18 cellular contexts compared by ENCODE assay signal in the genomic region with DNA sequence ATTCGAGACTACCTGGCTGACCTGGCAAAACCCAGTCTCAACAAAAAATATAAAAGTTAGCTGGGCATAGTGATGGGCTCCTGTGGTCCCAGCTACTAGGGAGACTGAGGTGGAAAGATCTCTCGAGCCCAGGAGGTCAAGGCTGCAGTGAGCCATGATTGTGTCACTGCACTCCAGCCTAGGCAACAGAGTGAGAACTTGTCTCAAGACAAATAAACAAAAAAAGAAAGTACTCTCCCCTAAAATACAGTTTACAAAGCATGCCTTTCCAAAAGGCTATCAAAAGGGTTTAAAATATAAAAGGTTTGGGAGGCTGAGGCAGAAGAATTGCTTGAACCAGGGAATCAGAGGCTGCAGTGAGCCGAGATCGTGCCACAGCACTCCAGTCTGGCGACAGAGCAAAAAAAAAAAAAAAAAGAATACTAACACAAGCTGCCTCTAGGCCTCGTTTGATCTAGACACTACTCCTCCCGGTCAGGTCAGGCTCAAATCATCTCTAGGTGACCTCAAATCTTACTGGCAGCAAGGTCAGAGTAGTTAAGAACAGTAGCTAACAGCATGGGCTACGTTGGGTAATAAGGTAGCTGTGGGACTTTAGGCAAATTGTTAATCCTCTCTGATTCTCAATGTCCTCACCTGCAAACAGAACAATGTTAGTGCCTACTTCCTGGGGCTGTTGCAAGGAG. TPM values are rescaled to one million over a fixed set of nuclear protein-coding genes. Genes with fewer than 3 reads are reported as not detected.
DNase-seq lines count a peak whose midpoint lies in the region; ATAC-seq and TF ChIP-seq lines count a peak whose summit lies in the region.
"Had no signal": no experiment of that assay in that cellular context is flagged by ENCODE, and none has a peak within 500 bp of the region (broad histone marks: within the 10 kb centered on the region; RNA-seq: fewer than 3 reads in every experiment).

No MANE protein-coding gene starts in this region.

- peaks cover 14 to 16% of the 10 kb centered on the region in 2 experiments for H3K36me3 ChIP-seq in mesenchymal stem cell (ENCODE audit: control insufficient read depth in 1 of 2, insufficient read depth in 2 of 2, low read depth in 1 of 2, low read length in 2 of 2)
- H3K36me3 ChIP-seq: cardiac muscle cell, SJCRH30 had no signal

- H3K79me1 ChIP-seq in H9 (ENCODE audit: insufficient read depth, low read depth, low read length, poor library complexity, severe bottlenecking) (no peaks in the 10 kb centered on the region), mesenchymal stem cell (replicated peaks; ENCODE audit: low read length, poor library complexity, severe bottlenecking) (no peaks in the 10 kb centered on the region)

- H3K27ac ChIP-seq in H9 (ENCODE audit: insufficient read length, low read depth, low read length) (no peak overlapping the region), mesenchymal stem cell (ENCODE audit: low read length, poor library complexity, severe bottlenecking) (no peak overlapping the region)
- H3K27ac ChIP-seq: cardiac muscle cell, heart right ventricle, SJCRH30 had no signal

- H2BK20ac ChIP-seq in H9 (ENCODE audit: low read depth, low read length, poor library complexity, severe bottlenecking) = no peak overlapping the region

- TF ChIP-seq CTCF in H9 (conservative IDR thresholded peaks at IDR 0.05) (no peak), brain (conservative IDR thresholded peaks at IDR 0.05) (no peak), type B pancreatic cell (conservative IDR thresholded peaks at IDR 0.05) (no peak)
- TF ChIP-seq CTCF in activated CD8-positive, alpha-beta T cell treated with anti-CD3 and anti-CD28 coated beads for 36 hours (IDR thresholded peaks at IDR 0.05) = no peak

- no peak for ATAC-seq in activated CD8-positive, alpha-beta T cell treated with anti-CD3 and anti-CD28 coated beads for 36 hours
- ATAC-seq in HG03354 (IDR thresholded peaks at IDR 0.05; ENCODE audit: poor library complexity, severe bottlenecking, unreplicated experiment) = no peak
- ATAC-seq: activated naive CD8-positive, alpha-beta T cell treated with anti-CD3 and anti-CD28 coated beads, Interleukin-2, amount 50 U/mL, for 24 hours; heart right ventricle; natural killer cell; T-helper 17 cell had no signal

- no peak overlapping the region for H3K4me3 ChIP-seq in mesenchymal stem cell (ENCODE audit: insufficient read depth in 1 of 2, low read depth in 1 of 2, low read length in 2 of 2)
- H3K4me3 ChIP-seq: cardiac muscle cell, heart right ventricle, SJCRH30 had no signal

- no peak overlapping the region for H4K8ac ChIP-seq in H9 (replicated peaks; ENCODE audit: insufficient read length, low read depth, low read length)
- H4K8ac ChIP-seq in mesenchymal stem cell (ENCODE audit: low read length) = peak overlapping the region; percentile 73

- no peak overlapping the region for H3K4ac ChIP-seq in H9 (ENCODE audit: low read depth, low read length)
- no peak overlapping the region for H3K4ac ChIP-seq in mesenchymal stem cell (ENCODE audit: low read depth in 1 of 2, low read length in 2 of 2)

- no peak overlapping the region for H2AFZ ChIP-seq in H9 (ENCODE audit: low read length)
- no peak overlapping the region for H2AFZ ChIP-seq in mesenchymal stem cell (ENCODE audit: low read depth, low read length)

- H3K27me3 Mint-ChIP-seq in H9 (ENCODE audit: low read depth) = no peaks in the 10 kb centered on the region
- H3K27me3 Mint-ChIP-seq in brain = peaks cover 3% of the 10 kb centered on the region
- no peaks in the 10 kb centered on the region for H3K27me3 Mint-ChIP-seq in type B pancreatic cell
- no peaks in the 10 kb centered on the region for H3K27me3 Mint-ChIP-seq in activated CD8-positive, alpha-beta T cell treated with anti-CD3 and anti-CD28 coated beads for 36 hours
- H3K27me3 Mint-ChIP-seq: activated B cell treated with CpG ODN at 0.5 μM for 24 hours; activated naive CD8-positive, alpha-beta T cell treated with anti-CD3 and anti-CD28 coated beads, Interleukin-2, amount 50 U/mL, for 24 hours; T-helper 17 cell had no signal

- no peak overlapping the region for H3K9ac ChIP-seq in H9 (ENCODE audit: extremely low read depth, insufficient read length, low read length)
- no peak overlapping the region for H3K9ac ChIP-seq in mesenchymal stem cell (ENCODE audit: low read length)

- H3K4me3 Mint-ChIP-seq in H9 (no peak overlapping the region), brain (no peak overlapping the region), type B pancreatic cell (no peak overlapping the region)
- H3K4me3 Mint-ChIP-seq in activated CD8-positive, alpha-beta T cell treated with anti-CD3 and anti-CD28 coated beads for 36 hours = no peak overlapping the region
- H3K4me3 Mint-ChIP-seq: activated B cell treated with CpG ODN at 0.5 μM for 24 hours; activated naive CD8-positive, alpha-beta T cell treated with anti-CD3 and anti-CD28 coated beads, Interleukin-2, amount 50 U/mL, for 24 hours; natural killer cell; T-helper 17 cell had no signal

- H3K36me3 Mint-ChIP-seq in H9 (ENCODE audit: insufficient read depth in 1 of 3, low read depth in 3 of 3) = peaks cover 0 to 5% (median 0%) of the 10 kb centered on the region in 3 experiments; a peak in 4 of 7 replicates
- peaks cover 16% of the 10 kb centered on the region for H3K36me3 Mint-ChIP-seq in brain
- H3K36me3 Mint-ChIP-seq in type B pancreatic cell = no peaks in the 10 kb centered on the region
- H3K36me3 Mint-ChIP-seq in activated CD8-positive, alpha-beta T cell treated with anti-CD3 and anti-CD28 coated beads for 36 hours (ENCODE audit: low read depth) = peaks cover 5% of the 10 kb centered on the region
- H3K36me3 Mint-ChIP-seq: natural killer cell had no signal

- H3K27ac Mint-ChIP-seq in H9 (peak overlapping the region in 2 of 3 experiments; percentile 11 to 75; a peak in 2 of 7 replicates), brain (peak overlapping the region in 3 of 5 experiments; percentile 59 to 86 (median 81)), type B pancreatic cell (peak overlapping the region; percentile 29)
- no peak overlapping the region for H3K27ac Mint-ChIP-seq in activated CD8-positive, alpha-beta T cell treated with anti-CD3 and anti-CD28 coated beads for 36 hours
- H3K27ac Mint-ChIP-seq: activated B cell treated with CpG ODN at 0.5 μM for 24 hours; activated naive CD8-positive, alpha-beta T cell treated with anti-CD3 and anti-CD28 coated beads, Interleukin-2, amount 50 U/mL, for 24 hours; natural killer cell; T-helper 17 cell had no signal

- H3K79me2 ChIP-seq in H9 (ENCODE audit: insufficient read depth, low read length) = no peaks in the 10 kb centered on the region

- H3K18ac ChIP-seq in H9 (ENCODE audit: insufficient read length, low read depth, low read length) (no peak overlapping the region), mesenchymal stem cell (ENCODE audit: low read depth in 1 of 2, low read length in 2 of 2) (no peak overlapping the region)

- H3K23ac ChIP-seq in H9 (ENCODE audit: insufficient read length, low read depth, low read length) (no peak overlapping the region), mesenchymal stem cell (ENCODE audit: low read length in 2 of 2) (no peak overlapping the region)

- no peaks in the 10 kb centered on the region for H3K23me2 ChIP-seq in H9 (ENCODE audit: insufficient read length, low read depth, low read length, poor library complexity, severe bottlenecking)

- H3K4me1 ChIP-seq in H9 (ENCODE audit: insufficient read depth, low read length) (peaks cover 3% of the 10 kb centered on the region; the same call in 1 of the 2 replicates), mesenchymal stem cell (ENCODE audit: control insufficient read depth, insufficient read depth, low read depth, low read length) (peaks cover 5% of the 10 kb centered on the region)

- H3K4me2 ChIP-seq in H9 (ENCODE audit: insufficient read depth, insufficient read length, low read length) (no peak overlapping the region), mesenchymal stem cell (ENCODE audit: low read length, poor library complexity, severe bottlenecking) (no peak overlapping the region)

- H4K91ac ChIP-seq in H9 (ENCODE audit: insufficient read length, low read depth, low read length) = no peak overlapping the region
- no peak overlapping the region for H4K91ac ChIP-seq in mesenchymal stem cell (ENCODE audit: low read length)

- H2BK12ac ChIP-seq in H9 (ENCODE audit: insufficient read length, low read depth, low read length) (no peak overlapping the region), mesenchymal stem cell (ENCODE audit: low read length in 2 of 2) (no peak overlapping the region)

- H3K14ac ChIP-seq in H9 (ENCODE audit: insufficient read depth, low read length) (no peak overlapping the region), mesenchymal stem cell (ENCODE audit: low read length in 2 of 2) (no peak overlapping the region)

- no peak overlapping the region for H3K56ac ChIP-seq in H9 (ENCODE audit: insufficient read length, low read depth, low read length)

- H3K4me1 Mint-ChIP-seq in H9 (peaks cover 25 to 34% of the 10 kb centered on the region in 2 experiments), brain (peaks cover 29% of the 10 kb centered on the region), type B pancreatic cell (ENCODE audit: unreplicated experiment) (peaks cover 26% of the 10 kb centered on the region)
- peaks cover 16% of the 10 kb centered on the region for H3K4me1 Mint-ChIP-seq in activated CD8-positive, alpha-beta T cell treated with anti-CD3 and anti-CD28 coated beads for 36 hours (ENCODE audit: low read depth)

- H3K27me3 ChIP-seq in H9 (ENCODE audit: insufficient read depth, low read length) = no peaks in the 10 kb centered on the region
- H3K27me3 ChIP-seq in mesenchymal stem cell (ENCODE audit: control insufficient read depth in 1 of 2, insufficient read depth in 1 of 2, low read length in 2 of 2) = no peaks in the 10 kb centered on the region
- H3K27me3 ChIP-seq: cardiac muscle cell, heart right ventricle had no signal

- no peaks in the 10 kb centered on the region for H3K9me3 ChIP-seq in H9 (ENCODE audit: control insufficient read depth, low read depth, low read length)
- H3K9me3 ChIP-seq in mesenchymal stem cell (ENCODE audit: control insufficient read depth, low read length) = no peaks in the 10 kb centered on the region
- H3K9me3 ChIP-seq: heart right ventricle, SJCRH30 had no signal

- H3K9me3 Mint-ChIP-seq in H9 = no peaks in the 10 kb centered on the region; a peak in 1 of 5 replicates
- no peaks in the 10 kb centered on the region for H3K9me3 Mint-ChIP-seq in brain
- H3K9me3 Mint-ChIP-seq in type B pancreatic cell = no peaks in the 10 kb centered on the region
- H3K9me3 Mint-ChIP-seq in activated CD8-positive, alpha-beta T cell treated with anti-CD3 and anti-CD28 coated beads for 36 hours = no peaks in the 10 kb centered on the region
- H3K9me3 Mint-ChIP-seq: activated B cell treated with CpG ODN at 0.5 μM for 24 hours; activated naive CD8-positive, alpha-beta T cell treated with anti-CD3 and anti-CD28 coated beads, Interleukin-2, amount 50 U/mL, for 24 hours; natural killer cell had no signal

- POLR2A ChIA-PET in activated CD8-positive, alpha-beta T cell treated with anti-CD3 and anti-CD28 coated beads for 36 hours (lab: Charles Lee) = no interaction called here

- H2AK5ac ChIP-seq in H9 (ENCODE audit: insufficient read length, low read length) (no peak overlapping the region), mesenchymal stem cell (ENCODE audit: low read length, severe bottlenecking) (no peak overlapping the region)

- WGBS in H9 (ENCODE audit: extremely low coverage, insufficient read length, low lambda C conversion rate) = no CpG with 5 or more reads among the region's 8 CpGs
- WGBS in mesenchymal stem cell = 86% methylated on average over 6 of the region's 8 CpGs

- intact Hi-C loops in activated CD8-positive, alpha-beta T cell treated with anti-CD3 and anti-CD28 coated beads for 36 hours (cut with micrococcal nuclease) = no loop called here

- H2BK15ac ChIP-seq in H9 (ENCODE audit: low read depth, low read length) (no peak overlapping the region), mesenchymal stem cell (ENCODE audit: low read depth, poor library complexity, severe bottlenecking) (no peak overlapping the region)

- CTCF ChIA-PET in activated CD8-positive, alpha-beta T cell treated with anti-CD3 and anti-CD28 coated beads for 36 hours (lab: Charles Lee) = interaction anchor here (1.5 to 2.3 kb wide), 2 partner anchors 23 to 60 kb away, joined by 8 read pairs; no protein-coding TSS in a partner anchor

- no peak for DNase-seq in H9
- no peak for DNase-seq in mesenchymal stem cell
- DNase-seq in type B pancreatic cell (ENCODE audit: extremely low spot score, unreplicated experiment) = no peak
- no peak for DNase-seq in activated CD8-positive, alpha-beta T cell treated with anti-CD3 and anti-CD28 coated beads for 36 hours
- DNase-seq in cerebellar cortex (ENCODE audit: low spot score) = no peak
- DNase-seq: activated B cell treated with CpG ODN at 0.5 μM for 24 hours; activated naive CD8-positive, alpha-beta T cell treated with anti-CD3 and anti-CD28 coated beads, Interleukin-2, amount 50 U/mL, for 24 hours; effector CD8-positive, alpha-beta T cell; heart right ventricle; Kasumi-1; natural killer cell; NCI-H1105 treated with DMSO at 0.1 percent for 48 hours; NCI-H526 treated with DMSO at 0.1 percent for 48 hours; T-helper 17 cell had no signal

- H4K5ac ChIP-seq in H9 (ENCODE audit: insufficient read length, low read depth, low read length) = no peak overlapping the region

- H3T11ph ChIP-seq in H9 (ENCODE audit: low read length) = no peak overlapping the region

- H2BK120ac ChIP-seq in H9 (ENCODE audit: low read depth, low read length, poor library complexity, severe bottlenecking) (no peak overlapping the region), mesenchymal stem cell (ENCODE audit: low read depth, low read length) (no peak overlapping the region)

- H2BK5ac ChIP-seq in H9 (ENCODE audit: insufficient read length, low read length) = no peak overlapping the region
- no peak overlapping the region for H2BK5ac ChIP-seq in mesenchymal stem cell (ENCODE audit: low read depth, low read length, poor library complexity, severe bottlenecking)

- no peaks in the 10 kb centered on the region for H4K20me1 ChIP-seq in H9 (ENCODE audit: control insufficient read depth, insufficient read depth, insufficient read length)

RNA-seq across cellular contexts. Expression of gene NAIF1, which starts 9.3 kb away (rescaled TPM):
- total RNA-seq in H9 (2021) (6.3 TPM in 2 replicates), type B pancreatic cell (ENCODE audit: low replicate concordance) (6.7 and 10.3 TPM in 2 replicates)
- polyA plus RNA-seq in brain (ENCODE audit: insufficient read depth, low read depth, low replicate concordance) = 12.2 TPM
- 6.5 TPM for polyA plus RNA-seq in mesenchymal stem cell (2013, experiment 1 of 2)
- polyA plus RNA-seq in mesenchymal stem cell (2013, experiment 2 of 2) = 6.1 TPM
- total RNA-seq in activated CD8-positive, alpha-beta T cell treated with anti-CD3 and anti-CD28 coated beads for 36 hours = 10 to 100 TPM in 1 of 2 experiments, 1 to 10 TPM in 1; 8.4 to 11.8 TPM

RNA-seq across cellular contexts. Expression of gene SLC25A25, which starts 10.2 kb away (rescaled TPM):
- total RNA-seq in H9 (2021) = 16.0 and 16.9 TPM in 2 replicates
- 64.7 TPM for polyA plus RNA-seq in brain (ENCODE audit: insufficient read depth, low read depth, low replicate concordance)
- 6.8 TPM for polyA plus RNA-seq in mesenchymal stem cell (2013, experiment 1 of 2)
- polyA plus RNA-seq in mesenchymal stem cell (2013, experiment 2 of 2) = 6.4 TPM
- total RNA-seq in type B pancreatic cell (ENCODE audit: low replicate concordance) = 19.1 and 39.0 TPM in 2 replicates
- 10 to 100 TPM; 12.9 to 14.6 TPM for total RNA-seq in activated CD8-positive, alpha-beta T cell treated with anti-CD3 and anti-CD28 coated beads for 36 hours
